ENCODE assay signal across 1 cellular context in genomic region chr2:101398026-101398830, GRCh38.
TF ChIP-seq lines count a peak whose summit lies in the region.

No MANE protein-coding gene starts in this region.

TF ChIP-seq in GM23338, 12 proteins besides CTCF, POLR2A, EP300 and RAD21 (continued from another document):
- TF ChIP-seq EZH2 (IDR thresholded peaks at IDR 0.05; ENCODE audit: low read depth, unreplicated experiment) = no peak
